ENCODE assay signal across 21 cellular contexts in genomic region chr5:36632363-36632664, GRCh38.
"Had no signal": no experiment of that assay in that cellular context is flagged by ENCODE, and none has a peak within 500 bp of the region (broad histone marks: within the 10 kb centered on the region; RNA-seq: fewer than 3 reads in every experiment).

No MANE protein-coding gene starts in this region.

- H3K27ac ChIP-seq: SJSA1, SK-N-MC had no signal

- FAIRE-seq: RCC 7860 had no signal

- H3K27me3 ChIP-seq: MG63, SJSA1 had no signal

- H3K4me3 ChIP-seq: MG63, SJSA1, SK-N-MC had no signal

- H3K36me3 ChIP-seq: MG63 had no signal

- H3K4me1 ChIP-seq: SJSA1 had no signal

- H3K9me3 ChIP-seq: MG63, SJSA1 had no signal

- DNase-seq: Karpas-422, KG1, NCI-H1092, NCI-H1105 treated with DMSO at 0.1 percent for 48 hours, NCI-H1417 treated with DMSO at 0.1 percent for 48 hours, NCI-H146, NCI-H1694 treated with DMSO at 0.1 percent for 48 hours, NCI-H1930, NCI-H2081, NCI-H2107, NCI-H2227 treated with DMSO at 0.1 percent for 48 hours, NCI-H524 treated with DMSO at 0.1 percent for 48 hours, NCI-H69, NCI-H774, Right ventricle myocardium superior, RPMI8226, SIG-M5 had no signal
